In genomic region chr17:8436169-8436932, GRCh38 we compare ENCODE assay signal across 1 cellular context.
TF ChIP-seq lines count a peak whose summit lies in the region.

No MANE protein-coding gene starts in this region.

TF ChIP-seq in HEK293, 187 proteins besides CTCF, POLR2A, EP300 and RAD21 (continued from another document):
- TF ChIP-seq ZNF157 (tag by site-specific recombination; IDR thresholded peaks at IDR 0.05) (no peak), ZNF398 (tag by site-specific recombination; IDR thresholded peaks at IDR 0.05) (peak; percentile 95), ZNF2 (tag by site-specific recombination; IDR thresholded peaks at IDR 0.05) (peak; percentile 46; the same call in 1 of the 2 replicates), ZNF140 (tag by site-specific recombination; IDR thresholded peaks at IDR 0.05) (no peak), KLF1 (tag by site-specific recombination; IDR thresholded peaks at IDR 0.05) (peak; percentile 13; the same call in 1 of the 2 replicates), ZNF223 (tag by site-specific recombination; IDR thresholded peaks at IDR 0.05) (no peak), KLF8 (tag by site-specific recombination; IDR thresholded peaks at IDR 0.05) (peak; percentile 88), BCL6B (tag by site-specific recombination; IDR thresholded peaks at IDR 0.05) (no peak), ZBTB21 (tag by site-specific recombination; IDR thresholded peaks at IDR 0.05) (no peak; the same call in none of the 2 replicates), ZNF549 (tag by site-specific recombination; IDR thresholded peaks at IDR 0.05) (no peak), ZNF629 (tag by site-specific recombination; IDR thresholded peaks at IDR 0.05) (0 out of 2 replicates have a peak, but pooled peaks have one; percentile 30), ZBTB10 (tag by site-specific recombination; IDR thresholded peaks at IDR 0.05) (peak; percentile 15; the same call in 1 of the 2 replicates), ZNF23 (tag by site-specific recombination; IDR thresholded peaks at IDR 0.05; ENCODE audit: borderline replicate concordance) (no peak), SETDB1 (IDR thresholded peaks at IDR 0.05; ENCODE audit: insufficient read length, low read length) (no peak), ZNF169 (tag by site-specific recombination; IDR thresholded peaks at IDR 0.05) (no peak), ZBTB17 (tag by site-specific recombination; IDR thresholded peaks at IDR 0.05) (peak; percentile 81), ZSCAN5A (tag by site-specific recombination; IDR thresholded peaks at IDR 0.05) (0 out of 2 replicates have a peak, but pooled peaks have one; percentile 3), ZNF175 (tag by site-specific recombination; IDR thresholded peaks at IDR 0.05) (no peak), MZF1 (tag by site-specific recombination; IDR thresholded peaks at IDR 0.05; ENCODE audit: borderline replicate concordance) (no peak), ZNF544 (tag by site-specific recombination; IDR thresholded peaks at IDR 0.05) (no peak)
TF ChIP-seq in HEK293: peak in this region for 41.
